Comparison of ENCODE assay signal across 15 cellular contexts in the genomic region with DNA sequence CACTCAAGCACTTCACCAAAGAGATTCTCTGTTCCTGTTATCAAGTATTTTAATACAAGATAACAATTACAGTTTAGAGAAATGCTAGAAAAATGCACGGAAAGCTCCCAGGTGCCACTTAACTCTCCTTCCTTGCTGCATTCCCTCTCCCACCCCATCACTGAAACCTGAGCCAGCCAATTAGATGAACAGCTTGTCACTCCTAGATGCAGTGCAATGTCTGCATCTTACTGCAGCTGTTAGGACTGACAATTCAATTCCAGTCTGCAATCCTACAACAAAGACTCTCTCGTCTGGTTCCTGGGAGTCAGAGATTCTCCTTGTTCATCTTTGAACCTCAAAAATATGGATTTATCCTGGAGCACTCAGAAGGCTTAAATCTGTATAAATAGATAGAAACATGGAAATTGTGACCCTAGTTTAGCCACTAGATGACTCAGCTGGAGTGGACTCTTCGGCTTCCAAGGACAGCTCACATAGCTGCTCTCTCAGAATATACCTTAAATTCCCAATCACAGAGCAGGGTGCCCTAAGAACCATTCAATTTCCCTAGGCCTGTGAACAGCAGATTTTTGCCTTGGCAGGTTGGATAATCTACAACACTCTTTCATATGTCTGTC.
DNase-seq lines count a peak whose midpoint lies in the region; ATAC-seq, FAIRE-seq and TF ChIP-seq lines count a peak whose summit lies in the region.
"Had no signal": no experiment of that assay in that cellular context is flagged by ENCODE, and none has a peak within 500 bp of the region (broad histone marks: within the 10 kb centered on the region; RNA-seq: fewer than 3 reads in every experiment).

No MANE protein-coding gene starts in this region.

- TF ChIP-seq CTCF in astrocyte (IDR thresholded peaks at IDR 0.05; ENCODE audit: insufficient read depth, low read depth, low read length) (no peak), nephron progenitor cell (IDR thresholded peaks at IDR 0.05) (no peak), progenitor cell of endocrine pancreas (IDR thresholded peaks at IDR 0.05; ENCODE audit: unreplicated experiment) (no peak)

- H3K9ac ChIP-seq in astrocyte (ENCODE audit: low read length) = no peak overlapping the region

- H3K4me3 Mint-ChIP-seq in astrocyte (ENCODE audit: unreplicated experiment) (no peak overlapping the region), nephron progenitor cell (peak overlapping the region; percentile 14), progenitor cell of endocrine pancreas (ENCODE audit: low read depth) (no peak overlapping the region)
- H3K4me3 Mint-ChIP-seq in activated CD8-positive, alpha-beta memory T cell treated with anti-CD3 and anti-CD28 coated beads, Interleukin-2, amount 10 ng/mL, durations not matched to agents 7 days and 5 days = no peak overlapping the region
- H3K4me3 Mint-ChIP-seq: activated naive CD8-positive, alpha-beta T cell treated with anti-CD3 and anti-CD28 coated beads for 36 hours had no signal

- H3K9me3 Mint-ChIP-seq in astrocyte (ENCODE audit: unreplicated experiment) (no peaks in the 10 kb centered on the region), nephron progenitor cell (no peaks in the 10 kb centered on the region), progenitor cell of endocrine pancreas (ENCODE audit: low read depth) (no peaks in the 10 kb centered on the region)
- H3K9me3 Mint-ChIP-seq in activated CD8-positive, alpha-beta memory T cell treated with anti-CD3 and anti-CD28 coated beads, Interleukin-2, amount 10 ng/mL, durations not matched to agents 7 days and 5 days (ENCODE audit: low read depth) = peaks cover 10% of the 10 kb centered on the region
- H3K9me3 Mint-ChIP-seq: activated naive CD8-positive, alpha-beta T cell treated with anti-CD3 and anti-CD28 coated beads for 36 hours had no signal

- H3K4me1 ChIP-seq in astrocyte (ENCODE audit: insufficient read depth, low read length) = no peaks in the 10 kb centered on the region

- H3K4me3 ChIP-seq in astrocyte (ENCODE audit: insufficient read depth, low read depth, low read length) = no peak overlapping the region

- H3K79me2 ChIP-seq in astrocyte (ENCODE audit: insufficient read depth, low read length) = no peaks in the 10 kb centered on the region

- no peaks in the 10 kb centered on the region for H4K20me1 ChIP-seq in astrocyte (ENCODE audit: insufficient read depth, low read length)

- H3K4me2 ChIP-seq in astrocyte (ENCODE audit: low read length) = no peak overlapping the region

- H3K36me3 ChIP-seq in astrocyte (ENCODE audit: insufficient read depth, low read length) = no peaks in the 10 kb centered on the region

- H3K4me1 Mint-ChIP-seq in astrocyte (ENCODE audit: low read depth, unreplicated experiment) (peaks cover 3% of the 10 kb centered on the region), nephron progenitor cell (peaks cover 35% of the 10 kb centered on the region), progenitor cell of endocrine pancreas (ENCODE audit: low read depth) (peaks cover 13% of the 10 kb centered on the region)
- no peaks in the 10 kb centered on the region for H3K4me1 Mint-ChIP-seq in activated CD8-positive, alpha-beta memory T cell treated with anti-CD3 and anti-CD28 coated beads, Interleukin-2, amount 10 ng/mL, durations not matched to agents 7 days and 5 days
- H3K4me1 Mint-ChIP-seq: activated naive CD8-positive, alpha-beta T cell treated with anti-CD3 and anti-CD28 coated beads for 36 hours had no signal

- DNase-seq in ELF-1 (ENCODE audit: low read depth, low spot score) (peak; percentile 18), NCI-H1930 (lab: John Stamatoyannopoulos, UW) (peak; percentile 6 to 32), astrocyte (ENCODE audit: low read depth) (peak; percentile 12), nephron progenitor cell (peak; percentile 25), progenitor cell of endocrine pancreas (ENCODE audit: low spot score, unreplicated experiment) (no peak)
- no peak for DNase-seq in activated CD8-positive, alpha-beta memory T cell treated with anti-CD3 and anti-CD28 coated beads, Interleukin-2, amount 10 ng/mL, durations not matched to agents 7 days and 5 days
- DNase-seq: activated CD4-positive, CD25-positive, alpha-beta regulatory T cell; activated naive CD8-positive, alpha-beta T cell treated with anti-CD3 and anti-CD28 coated beads for 36 hours; GDM1; mammary epithelial cell; occipital lobe had no signal

- no peak overlapping the region for H2AFZ ChIP-seq in astrocyte (ENCODE audit: low read depth, low read length)

- no peak for ATAC-seq in HG03432 (IDR thresholded peaks at IDR 0.05; ENCODE audit: unreplicated experiment)
- ATAC-seq in activated CD8-positive, alpha-beta memory T cell treated with anti-CD3 and anti-CD28 coated beads, Interleukin-2, amount 10 ng/mL, durations not matched to agents 7 days and 5 days = no peak
- ATAC-seq: esophagus mucosa had no signal

- H3K27ac Mint-ChIP-seq in astrocyte (ENCODE audit: unreplicated experiment) (no peak overlapping the region), nephron progenitor cell (peak overlapping the region; percentile 21), progenitor cell of endocrine pancreas (no peak overlapping the region)
- H3K27ac Mint-ChIP-seq in activated CD8-positive, alpha-beta memory T cell treated with anti-CD3 and anti-CD28 coated beads, Interleukin-2, amount 10 ng/mL, durations not matched to agents 7 days and 5 days = no peak overlapping the region
- H3K27ac Mint-ChIP-seq: activated naive CD8-positive, alpha-beta T cell treated with anti-CD3 and anti-CD28 coated beads for 36 hours had no signal

- no peaks in the 10 kb centered on the region for H3K27me3 ChIP-seq in astrocyte (ENCODE audit: insufficient read depth, low read length)

- no peak overlapping the region for H3K27ac ChIP-seq in astrocyte (ENCODE audit: low read depth, low read length)
- H3K27ac ChIP-seq: C4-2B had no signal

- no peaks in the 10 kb centered on the region for H3K9me3 ChIP-seq in astrocyte (ENCODE audit: insufficient read depth, low read depth, low read length)

- CTCF ChIA-PET in activated CD8-positive, alpha-beta memory T cell treated with anti-CD3 and anti-CD28 coated beads, Interleukin-2, amount 10 ng/mL, durations not matched to agents 7 days and 5 days (lab: Charles Lee) = no interaction called here

- no peak for FAIRE-seq in astrocyte (lab: Jason Lieb, UNC)
- FAIRE-seq: GM18507 had no signal

- H3K36me3 Mint-ChIP-seq in astrocyte (ENCODE audit: low read depth, unreplicated experiment) = no peaks in the 10 kb centered on the region
- H3K36me3 Mint-ChIP-seq in nephron progenitor cell (ENCODE audit: low read depth) = no peaks in the 10 kb centered on the region
- no peaks in the 10 kb centered on the region for H3K36me3 Mint-ChIP-seq in activated CD8-positive, alpha-beta memory T cell treated with anti-CD3 and anti-CD28 coated beads, Interleukin-2, amount 10 ng/mL, durations not matched to agents 7 days and 5 days
- no peaks in the 10 kb centered on the region for H3K36me3 Mint-ChIP-seq in progenitor cell of endocrine pancreas (ENCODE audit: insufficient read depth)
- H3K36me3 Mint-ChIP-seq: activated naive CD8-positive, alpha-beta T cell treated with anti-CD3 and anti-CD28 coated beads for 36 hours had no signal

- no peaks in the 10 kb centered on the region for H3K27me3 Mint-ChIP-seq in astrocyte (ENCODE audit: low read depth, unreplicated experiment)
- H3K27me3 Mint-ChIP-seq in nephron progenitor cell (ENCODE audit: low read depth, poor library complexity) = no peaks in the 10 kb centered on the region
- no peaks in the 10 kb centered on the region for H3K27me3 Mint-ChIP-seq in activated CD8-positive, alpha-beta memory T cell treated with anti-CD3 and anti-CD28 coated beads, Interleukin-2, amount 10 ng/mL, durations not matched to agents 7 days and 5 days
- H3K27me3 Mint-ChIP-seq in progenitor cell of endocrine pancreas = no peaks in the 10 kb centered on the region
- H3K27me3 Mint-ChIP-seq: activated naive CD8-positive, alpha-beta T cell treated with anti-CD3 and anti-CD28 coated beads for 36 hours had no signal

Comparison
In these comparisons a context has a peak if more than half of its experiments do, and no peak if none do; other contexts are left out.
1. DNase-seq: peak in ELF-1 (single experiment), NCI-H1930 (2 of 2), astrocyte (single experiment) and nephron progenitor cell (single experiment); none in activated CD8-positive, alpha-beta memory T cell treated with anti-CD3 and anti-CD28 coated beads, Interleukin-2, amount 10 ng/mL, durations not matched to agents 7 days and 5 days (single experiment) and progenitor cell of endocrine pancreas (single experiment).